Comparison of ENCODE assay signal across 19 cellular contexts in genomic region chr2:44615950-44616518, GRCh38.
DNase-seq lines count a peak whose midpoint lies in the region; ATAC-seq, FAIRE-seq and TF ChIP-seq lines count a peak whose summit lies in the region.
"Had no signal": no experiment of that assay in that cellular context is flagged by ENCODE, and none has a peak within 500 bp of the region (broad histone marks: within the 10 kb centered on the region; RNA-seq: fewer than 3 reads in every experiment).

No MANE protein-coding gene starts in this region.

- FAIRE-seq in H1 (lab: Jason Lieb, UNC), result peak; percentile 24
- FAIRE-seq: astrocyte, pancreas had no signal

- intact Hi-C loops in gastrocnemius medialis (cut with DNase I; ENCODE audit: low total_unique reads), result no loop called here

- POLR2A ChIA-PET in H1 (lab: Charles Lee; ENCODE audit: partially characterized antibody), result no interaction called here

- 0 out of 2 replicates have a peak overlapping the region, but pooled peaks have one; percentile 43 for H2BK20ac ChIP-seq in H1 (ENCODE audit: low read length)

- H3K36me3 ChIP-seq in H1 (ENCODE audit: control insufficient read depth in 2 of 4, insufficient read depth in 4 of 4, low read length in 3 of 4) (no peaks in the 10 kb centered on the region), gastrocnemius medialis (no peaks in the 10 kb centered on the region)
- H3K36me3 ChIP-seq: colonic mucosa, heart left ventricle, pancreas had no signal

- no peak overlapping the region for H2AFZ ChIP-seq in H1 (ENCODE audit: low read length)

- TF ChIP-seq POLR2A in H1 (IDR thresholded peaks at IDR 0.05; ENCODE audit: control extremely low read depth in 1 of 2, low read depth in 2 of 2, low read length in 2 of 2), result no peak
- no peak for TF ChIP-seq POLR2A in gastrocnemius medialis (IDR thresholded peaks at IDR 0.05)

- 64% methylated on average over 4 of the region's 4 CpGs; no CpG with 5 or more reads in 1 of the 2 experiments for WGBS in H1 (ENCODE audit: extremely low coverage in 1 of 2, insufficient coverage in 1 of 2, insufficient read length in 1 of 2, insufficient replicate concordance in 2 of 2, low coverage in 1 of 2, low lambda C conversion rate in 2 of 2, missing lambda C conversion rate in 1 of 2), 2 experiments

- H3K9ac ChIP-seq in H1 (replicated peaks in 1 of 4; ENCODE audit: extremely low read depth in 1 of 4, low read depth in 3 of 4, low read length in 3 of 4), result no peak overlapping the region

- no peak overlapping the region for H4K91ac ChIP-seq in H1 (replicated peaks; ENCODE audit: insufficient read length, low read length)

- H3K23ac ChIP-seq in H1 (ENCODE audit: insufficient read length), result no peak overlapping the region

- peak in 1 of 3 experiments; percentile 5; a peak in 1 of 4 replicates for TF ChIP-seq CTCF in H1 (IDR thresholded peaks at IDR 0.05; ENCODE audit: control extremely low read depth in 1 of 3, insufficient read depth in 1 of 3, low read depth in 1 of 3, low read length in 3 of 3)
- no peak for TF ChIP-seq CTCF in gastrocnemius medialis (IDR thresholded peaks at IDR 0.05 in 4 of 5, conservative IDR thresholded peaks at IDR 0.05 in 1 of 5)

- no peak overlapping the region for H4K8ac ChIP-seq in H1 (ENCODE audit: extremely low read depth, insufficient read depth, low read length)

- H2BK5ac ChIP-seq in H1 (ENCODE audit: low read depth, low read length), result no peak overlapping the region

- no peak overlapping the region for H3K4ac ChIP-seq in H1 (replicated peaks; ENCODE audit: insufficient read length, low read depth, low read length)

- H2BK120ac ChIP-seq in H1 (replicated peaks; ENCODE audit: low read depth, low read length), result no peak overlapping the region

- no peak overlapping the region for H4K5ac ChIP-seq in H1 (ENCODE audit: insufficient read length, low read depth, low read length)

- no peak for TF ChIP-seq EP300 in H1 (IDR thresholded peaks at IDR 0.05; ENCODE audit: borderline replicate concordance in 1 of 2, low read depth in 2 of 2, low read length in 2 of 2)

- H3K18ac ChIP-seq in H1 (ENCODE audit: extremely low read depth, low read length), result no peak overlapping the region

- DNase-seq in NCI-H1436 (lab: John Stamatoyannopoulos, UW) (peak; percentile 35), NCI-H1436 treated with DMSO at 0.1 percent for 48 hours (lab: John Stamatoyannopoulos, UW) (no peak), NAMALWA (ENCODE audit: low spot score) (peak; percentile 54), H1 (ENCODE audit: low read depth in 1 of 2, low spot score in 2 of 2) (no peak), gastrocnemius medialis (no peak), SHP77 treated with DMSO at 0.1 percent for 48 hours (lab: John Stamatoyannopoulos, UW) (no peak), DMS53 (lab: John Stamatoyannopoulos, UW) (no peak)
- no peak for DNase-seq in stimulated activated naive CD8-positive, alpha-beta T cell treated with anti-CD3 and anti-CD28 coated beads, Interleukin-15, Interleukin-2, amounts not matched to agents 100 U/mL and 50 U/mL, for 24 hours
- DNase-seq: 8988T, activated B cell treated with CpG ODN at 0.5 μM for 24 hours, colonic mucosa, heart left ventricle, islet precursor cell, NCI-H1048, NCI-H226, pancreas, SW 1271 had no signal

- H3K79me1 ChIP-seq in H1 (ENCODE audit: low read depth, low read length), result peaks cover 2% of the 10 kb centered on the region

- H3K56ac ChIP-seq in H1 (replicated peaks; ENCODE audit: insufficient read length, low read depth, low read length), result no peak overlapping the region

- H3K23me2 ChIP-seq in H1 (ENCODE audit: low read depth, low read length), result no peaks in the 10 kb centered on the region

- H3K4me1 ChIP-seq in H1 (replicated peaks in 1 of 4; ENCODE audit: control insufficient read depth in 3 of 4, insufficient read depth in 4 of 4, low read length in 3 of 4), result peaks cover 2 to 6% (median 5%) of the 10 kb centered on the region in 4 experiments; a peak in 6 of 7 replicates
- H3K4me1 ChIP-seq in gastrocnemius medialis, result peaks cover 15 to 22% of the 10 kb centered on the region in 2 donors
- H3K4me1 ChIP-seq: colonic mucosa, pancreas had no signal

- no peak overlapping the region for H3K4me3 ChIP-seq in H1 (ENCODE audit: extremely low read depth in 1 of 4, insufficient read depth in 2 of 4, low read depth in 3 of 4, low read length in 4 of 4)
- peak overlapping the region in 1 of 4 donors; percentile 28 for H3K4me3 ChIP-seq in gastrocnemius medialis
- H3K4me3 ChIP-seq: colonic mucosa, pancreas had no signal

- CTCF ChIA-PET in H1 (lab: Charles Lee; ENCODE audit: partially characterized antibody), result interaction anchor here (0.6 to 2.7 kb wide), 7 partner anchors 12 to 1341 kb away, joined by 3 to 8 read pairs (median 3); no protein-coding TSS in a partner anchor

- ATAC-seq in gastrocnemius medialis, result peak; percentile 50 to 58
- ATAC-seq in stimulated activated naive CD8-positive, alpha-beta T cell treated with anti-CD3 and anti-CD28 coated beads, Interleukin-15, Interleukin-2, amounts not matched to agents 100 U/mL and 50 U/mL, for 24 hours, result no peak

- TF ChIP-seq RAD21 in H1 (IDR thresholded peaks at IDR 0.05 in 1 of 2, conservative IDR thresholded peaks at IDR 0.05 in 1 of 2; ENCODE audit: low read depth in 2 of 2, low read length in 2 of 2), result no peak

- in situ Hi-C loops in gastrocnemius medialis (cut with MboI; ENCODE audit: low sequenced_read_pairs in 4 of 4), result no loop called here

- H3K4me2 ChIP-seq in H1 (ENCODE audit: insufficient read depth in 1 of 2, low read depth in 2 of 2, low read length in 2 of 2), result peak overlapping the region in 1 of 2 experiments; percentile 22; a peak in 2 of 4 replicates

- H3K27ac ChIP-seq in H1 (ENCODE audit: low read depth, low read length), result no peak overlapping the region
- H3K27ac ChIP-seq in gastrocnemius medialis, result peak overlapping the region in 2 of 4 donors; percentile 54 to 59
- H3K27ac ChIP-seq: colonic mucosa, epithelial cell of prostate, heart left ventricle, pancreas had no signal

- no peak overlapping the region for H2BK12ac ChIP-seq in H1 (ENCODE audit: low read depth, low read length)

- H4K20me1 ChIP-seq in H1 (replicated peaks in 1 of 2; ENCODE audit: control insufficient read depth in 1 of 2, insufficient read depth in 2 of 2, low read length in 2 of 2), result peaks cover 0 to 1% of the 10 kb centered on the region in 2 experiments

- H3K27me3 ChIP-seq in H1 (replicated peaks in 1 of 4; ENCODE audit: control insufficient read depth in 3 of 4, extremely low read depth in 1 of 4, insufficient read depth in 3 of 4, low read length in 3 of 4) (no peaks in the 10 kb centered on the region), gastrocnemius medialis (no peaks in the 10 kb centered on the region)
- H3K27me3 ChIP-seq: colonic mucosa, heart left ventricle, pancreas had no signal

- no peak overlapping the region for H2AK5ac ChIP-seq in H1 (ENCODE audit: low read depth, low read length)

- H3K9me3 ChIP-seq in H1 (ENCODE audit: insufficient read depth in 2 of 2, low read depth in 1 of 2, low read length in 1 of 2) (peaks cover 0 to 3% of the 10 kb centered on the region in 2 experiments; a peak in 1 of 4 replicates), gastrocnemius medialis (no peaks in the 10 kb centered on the region)
- H3K9me3 ChIP-seq: colonic mucosa, pancreas had no signal

- no peaks in the 10 kb centered on the region for H3K79me2 ChIP-seq in H1 (ENCODE audit: control insufficient read depth in 1 of 2, insufficient read depth in 2 of 2, low read length in 2 of 2)

- no peak overlapping the region for H2BK15ac ChIP-seq in H1 (ENCODE audit: low read length)

- no peak overlapping the region for H3K14ac ChIP-seq in H1 (ENCODE audit: insufficient read length)

TF ChIP-seq in H1, 55 proteins besides CTCF, POLR2A, EP300 and RAD21:
- TF ChIP-seq E2F6 (IDR thresholded peaks at IDR 0.05) (no peak), MAX (IDR thresholded peaks at IDR 0.05) (no peak), CBX5 (IDR thresholded peaks at IDR 0.05; ENCODE audit: low read depth, low read length) (no peak), CHD1 (IDR thresholded peaks at IDR 0.05; ENCODE audit: low read depth, low read length) (no peak)

Comparison
In these comparisons a context has a peak if more than half of its experiments do, and no peak if none do; other contexts are left out.
1. DNase-seq: peak in NCI-H1436 (single experiment) and NAMALWA (single experiment); none in NCI-H1436 treated with DMSO at 0.1 percent for 48 hours (single experiment), H1 (0 of 2), gastrocnemius medialis (0 of 2), stimulated activated naive CD8-positive, alpha-beta T cell treated with anti-CD3 and anti-CD28 coated beads, Interleukin-15, Interleukin-2, amounts not matched to agents 100 U/mL and 50 U/mL, for 24 hours (single experiment), SHP77 treated with DMSO at 0.1 percent for 48 hours (single experiment) and DMS53 (single experiment).